ENCODE assay signal across 12 cellular contexts in genomic region chr1:112818990-112819689, GRCh38.
A peak's percentile ranks its signal among the peaks of the same experiment; 100 is the strongest.
DNase-seq lines count a peak whose midpoint lies in the region; ATAC-seq and TF ChIP-seq lines count a peak whose summit lies in the region.
"Had no signal": no experiment of that assay in that cellular context is flagged by ENCODE, and none has a peak within 500 bp of the region (broad histone marks: within the 10 kb centered on the region; RNA-seq: fewer than 3 reads in every experiment).

No MANE protein-coding gene starts in this region.

- no peaks in the 10 kb centered on the region for H3K9me3 ChIP-seq in H9 (ENCODE audit: control insufficient read depth, low read depth, low read length)
- no peaks in the 10 kb centered on the region for H3K9me3 ChIP-seq in spleen
- H3K9me3 ChIP-seq: breast epithelium had no signal

- peak overlapping the region; percentile 96 for H2AK5ac ChIP-seq in H9 (ENCODE audit: insufficient read length, low read length)

- no peak overlapping the region for H3K23ac ChIP-seq in H9 (ENCODE audit: insufficient read length, low read depth, low read length)

- H3K4me3 ChIP-seq in spleen, result no peak overlapping the region
- H3K4me3 ChIP-seq: breast epithelium had no signal

- peak overlapping the region; percentile 77 for H2BK12ac ChIP-seq in H9 (ENCODE audit: insufficient read length, low read depth, low read length)

- H3K4me3 Mint-ChIP-seq in H9, result peak overlapping the region in 1 of 2 experiments; percentile 27; a peak in 3 of 5 replicates
- H3K4me3 Mint-ChIP-seq: activated B cell treated with CpG ODN at 0.5 μM for 24 hours had no signal

- no peak for ATAC-seq in HG02981 (IDR thresholded peaks at IDR 0.05; ENCODE audit: unreplicated experiment)

- no peak overlapping the region for H2BK120ac ChIP-seq in H9 (ENCODE audit: low read depth, low read length, poor library complexity, severe bottlenecking)

- H2AFZ ChIP-seq in H9 (ENCODE audit: low read length), result no peak overlapping the region

- H3K4ac ChIP-seq in H9 (ENCODE audit: low read depth, low read length), result no peak overlapping the region; the same call in 1 of the 2 replicates

- H2BK20ac ChIP-seq in H9 (ENCODE audit: low read depth, low read length, poor library complexity, severe bottlenecking), result no peak overlapping the region

- intact Hi-C loops in spleen (cut with DNase I; ENCODE audit: low total_unique reads), result no loop called here

- H3K27ac ChIP-seq in H9 (ENCODE audit: insufficient read length, low read depth, low read length), result peak overlapping the region; percentile 91
- H3K27ac ChIP-seq in spleen, result peak overlapping the region in 2 of 8 donors; percentile 15 to 43
- H3K27ac ChIP-seq: breast epithelium had no signal

- no peak overlapping the region for H4K8ac ChIP-seq in H9 (replicated peaks; ENCODE audit: insufficient read length, low read depth, low read length)

- no peaks in the 10 kb centered on the region for H3K36me3 ChIP-seq in spleen
- H3K36me3 ChIP-seq: breast epithelium had no signal

- H3K79me2 ChIP-seq in H9 (ENCODE audit: insufficient read depth, low read length), result no peaks in the 10 kb centered on the region

- TF ChIP-seq CTCF in H9 (conservative IDR thresholded peaks at IDR 0.05) (no peak), spleen (IDR thresholded peaks at IDR 0.05 in 8 of 11, conservative IDR thresholded peaks at IDR 0.05 in 3 of 11) (no peak)

- TF ChIP-seq POLR2A in spleen (IDR thresholded peaks at IDR 0.05), result no peak

- H3K4me1 ChIP-seq in H9 (ENCODE audit: insufficient read depth, low read length) (peaks cover 10% of the 10 kb centered on the region; the same call in 1 of the 2 replicates), spleen (peaks cover 0 to 9% (median 6%) of the 10 kb centered on the region in 6 donors)
- H3K4me1 ChIP-seq: breast epithelium had no signal

- peak overlapping the region; percentile 89 to 97 (median 95) for H3K27ac Mint-ChIP-seq in H9
- H3K27ac Mint-ChIP-seq: activated B cell treated with CpG ODN at 0.5 μM for 24 hours had no signal

- H3T11ph ChIP-seq in H9 (ENCODE audit: low read length), result no peak overlapping the region

- H3K27me3 ChIP-seq in H9 (ENCODE audit: insufficient read depth, low read length) (no peaks in the 10 kb centered on the region), spleen (replicated peaks in 1 of 7) (peaks cover 0 to 5% (median 0%) of the 10 kb centered on the region in 7 donors)
- H3K27me3 ChIP-seq: breast epithelium had no signal

- H3K79me1 ChIP-seq in H9 (ENCODE audit: insufficient read depth, low read depth, low read length, poor library complexity, severe bottlenecking), result peaks cover 2% of the 10 kb centered on the region

- no peak overlapping the region for H3K9ac ChIP-seq in H9 (ENCODE audit: extremely low read depth, insufficient read length, low read length)

- no peak overlapping the region for H3K56ac ChIP-seq in H9 (ENCODE audit: insufficient read length, low read depth, low read length)

- no peak overlapping the region for H4K5ac ChIP-seq in H9 (ENCODE audit: insufficient read length, low read depth, low read length)

- H3K27me3 Mint-ChIP-seq in H9 (ENCODE audit: low read depth), result no peaks in the 10 kb centered on the region

- no peak overlapping the region for H2BK5ac ChIP-seq in H9 (ENCODE audit: insufficient read length, low read length)

- H4K91ac ChIP-seq in H9 (ENCODE audit: insufficient read length, low read depth, low read length), result no peak overlapping the region

- H2BK15ac ChIP-seq in H9 (ENCODE audit: low read depth, low read length), result no peak overlapping the region

- no peaks in the 10 kb centered on the region for H4K20me1 ChIP-seq in H9 (ENCODE audit: control insufficient read depth, insufficient read depth, insufficient read length)

- H3K23me2 ChIP-seq in H9 (ENCODE audit: insufficient read length, low read depth, low read length, poor library complexity, severe bottlenecking), result no peaks in the 10 kb centered on the region

- H3K36me3 Mint-ChIP-seq in H9 (ENCODE audit: insufficient read depth in 1 of 3, low read depth in 3 of 3), result peaks cover 4 to 14% (median 7%) of the 10 kb centered on the region in 3 experiments

- H3K18ac ChIP-seq in H9 (ENCODE audit: insufficient read length, low read depth, low read length), result no peak overlapping the region

- H3K4me1 Mint-ChIP-seq in H9, result peaks cover 33% of the 10 kb centered on the region in 2 experiments
- H3K4me1 Mint-ChIP-seq: activated B cell treated with CpG ODN at 0.5 μM for 24 hours had no signal

- H3K9me3 Mint-ChIP-seq in H9, result peaks cover 3 to 4% of the 10 kb centered on the region in 2 experiments
- H3K9me3 Mint-ChIP-seq: activated B cell treated with CpG ODN at 0.5 μM for 24 hours had no signal

- peak overlapping the region; percentile 68; the same call in 1 of the 2 replicates for H3K14ac ChIP-seq in H9 (ENCODE audit: insufficient read depth, low read length)

- no CpG with 5 or more reads among the region's 4 CpGs for WGBS in H9 (ENCODE audit: extremely low coverage, insufficient read length, low lambda C conversion rate)
- WGBS in spleen, 5 donors, result 9 to 16% (median 10%) methylated on average over 4 of the region's 4 CpGs

- DNase-seq in H9 (no peak), SK-N-DZ (ENCODE audit: low spot score) (peak; percentile 49), glomerular endothelial cell (ENCODE audit: extremely low read depth, low read depth, low spot score) (peak; percentile 66), pons (ENCODE audit: low spot score) (peak; percentile 73), NCI-H2107 treated with DMSO at 0.1 percent for 48 hours (lab: John Stamatoyannopoulos, UW; ENCODE audit: unreplicated experiment) (no peak), SHP77 (lab: John Stamatoyannopoulos, UW) (no peak), spleen (no peak)
- DNase-seq: activated B cell treated with CpG ODN at 0.5 μM for 24 hours, GOT3, NCI-H1092 had no signal

- H3K4me2 ChIP-seq in H9 (ENCODE audit: insufficient read depth, insufficient read length, low read length), result no peak overlapping the region

Comparison
In these comparisons a context has a peak if more than half of its experiments do, and no peak if none do; other contexts are left out.
1. DNase-seq: peak in SK-N-DZ (single experiment), glomerular endothelial cell (single experiment) and pons (single experiment); none in H9 (single experiment), NCI-H2107 treated with DMSO at 0.1 percent for 48 hours (single experiment), SHP77 (0 of 2) and spleen (single experiment).